ENCODE assay signal across 22 cellular contexts in genomic region chr4:80529021-80529420, GRCh38.
"Had no signal": no experiment of that assay in that cellular context is flagged by ENCODE, and none has a peak within 500 bp of the region (broad histone marks: within the 10 kb centered on the region; RNA-seq: fewer than 3 reads in every experiment).

No MANE protein-coding gene starts in this region.

- H3K4me1 ChIP-seq: heart right ventricle, left ventricle myocardium inferior, prostate gland, vagina had no signal

- FAIRE-seq: endometrium, TTC549 had no signal

- H3K4me1 Mint-ChIP-seq: activated CD4-positive, alpha-beta T cell treated with anti-CD3 and anti-CD28 coated beads, Interleukin-2, amount 10 ng/mL, durations not matched to agents 7 days and 5 days had no signal

- H3K27me3 Mint-ChIP-seq: type B pancreatic cell had no signal

- H3K9me3 Mint-ChIP-seq: natural killer cell treated with Interleukin-12 subunit alpha and Interleukin-12 subunit beta and Interleukin-15 and Interleukin-18, amount 100 ng/mL, for 72 hours; type B pancreatic cell had no signal

- ATAC-seq: activated naive CD4-positive, alpha-beta T cell treated with anti-CD3 and anti-CD28 coated beads, Interleukin-2, amount 50 U/mL, for 72 hours; heart right ventricle; natural killer cell treated with Interleukin-12 subunit alpha and Interleukin-12 subunit beta and Interleukin-15 and Interleukin-18, amount 100 ng/mL, for 72 hours had no signal

- H3K36me3 ChIP-seq: heart right ventricle, left ventricle myocardium inferior, neutrophil, ovary, prostate gland, thoracic aorta, vagina, WERI-Rb-1 had no signal

- H3K4me3 Mint-ChIP-seq: activated CD4-positive, alpha-beta T cell treated with anti-CD3 and anti-CD28 coated beads, Interleukin-2, amount 10 ng/mL, durations not matched to agents 7 days and 5 days; natural killer cell treated with Interleukin-12 subunit alpha and Interleukin-12 subunit beta and Interleukin-15 and Interleukin-18, amount 100 ng/mL, for 72 hours; type B pancreatic cell had no signal

- H3K9me3 ChIP-seq: heart right ventricle, left ventricle myocardium inferior, neutrophil, ovary, prostate gland, thoracic aorta, vagina had no signal

- H3K27ac Mint-ChIP-seq: activated CD4-positive, alpha-beta T cell treated with anti-CD3 and anti-CD28 coated beads, Interleukin-2, amount 10 ng/mL, durations not matched to agents 7 days and 5 days; activated naive CD4-positive, alpha-beta T cell treated with anti-CD3 and anti-CD28 coated beads, Interleukin-2, amount 50 U/mL, for 72 hours; natural killer cell treated with Interleukin-12 subunit alpha and Interleukin-12 subunit beta and Interleukin-15 and Interleukin-18, amount 100 ng/mL, for 72 hours; type B pancreatic cell had no signal

- H3K4me3 ChIP-seq: heart right ventricle, left ventricle myocardium inferior, ovary, prostate gland, thoracic aorta, vagina had no signal

- DNase-seq: activated CD4-positive, alpha-beta T cell treated with anti-CD3 and anti-CD28 coated beads, Interleukin-2, amount 10 ng/mL, durations not matched to agents 7 days and 5 days; activated CD4-positive, CD25-positive, alpha-beta regulatory T cell treated with anti-CD3 and anti-CD28 coated beads, Interleukin-2, amount 50 U/mL, for 72 hours; activated gamma-delta T cell treated with Interleukin-2 at 50 U/mL for 16 hours; activated T-cell treated with anti-CD3 and anti-CD28 coated beads, Interleukin-2, amount 50 U/mL, for 1 hour; amniotic stem cell; heart right ventricle; left ventricle myocardium inferior; midbrain; ovary; stimulated activated CD4-positive, alpha-beta T cell treated with anti-CD3 and anti-CD28 coated beads, Interleukin-4, amount 100 ng/mL, for 24 hours; stimulated activated naive CD4-positive, alpha-beta T cell treated with Interleukin-2 at 50 U/mL for 16 hours; T-helper 1 cell; WERI-Rb-1 had no signal

- H3K36me3 Mint-ChIP-seq: natural killer cell treated with Interleukin-12 subunit alpha and Interleukin-12 subunit beta and Interleukin-15 and Interleukin-18, amount 100 ng/mL, for 72 hours; type B pancreatic cell had no signal

- H3K27ac ChIP-seq: heart right ventricle, left ventricle myocardium inferior, neutrophil, ovary, prostate gland, thoracic aorta, vagina, WERI-Rb-1 had no signal

- H3K27me3 ChIP-seq: heart right ventricle, neutrophil, ovary, vagina had no signal
